In the genomic region with DNA sequence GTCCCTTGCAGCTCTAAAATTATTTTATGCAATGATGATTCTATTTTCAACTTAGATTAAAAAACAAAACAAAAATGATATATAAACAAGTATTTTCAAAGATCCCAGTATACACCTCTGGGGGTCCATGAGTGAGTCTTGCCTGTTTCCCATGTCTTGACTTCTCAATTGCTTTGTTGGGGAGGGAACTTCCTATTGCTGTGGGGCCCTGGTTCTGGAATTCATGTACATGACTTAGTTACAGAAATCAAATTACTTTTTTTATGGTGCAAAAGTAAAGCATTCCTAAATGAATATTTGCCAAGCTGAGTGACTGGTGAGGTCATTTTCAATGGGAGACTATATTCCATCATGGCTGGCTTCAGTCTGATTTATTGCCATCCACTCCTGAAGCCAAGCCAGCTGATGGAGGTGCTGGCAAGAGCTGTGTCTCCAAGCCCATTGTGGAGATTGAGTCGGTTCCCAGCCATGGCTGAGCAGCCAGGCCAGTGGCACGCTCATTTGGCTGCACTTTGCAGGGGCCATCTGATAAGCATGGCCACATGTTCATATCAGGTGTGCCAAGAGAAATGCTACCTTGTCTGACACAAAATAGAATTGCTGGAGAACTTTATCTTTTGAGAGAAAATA, we compare ENCODE assay signal across 20 cellular contexts. TPM values are rescaled to one million over a fixed set of nuclear protein-coding genes. Genes with fewer than 3 reads are reported as not detected.
DNase-seq lines count a peak whose midpoint lies in the region; ATAC-seq and TF ChIP-seq lines count a peak whose summit lies in the region.
"Had no signal": no experiment of that assay in that cellular context is flagged by ENCODE, and none has a peak within 500 bp of the region (broad histone marks: within the 10 kb centered on the region; RNA-seq: fewer than 3 reads in every experiment).

No MANE protein-coding gene starts in this region.

- H3K4me3 ChIP-seq in thoracic aorta, result no peak overlapping the region
- H3K4me3 ChIP-seq: ascending aorta, heart left ventricle, K562 had no signal

- H3K4me1 ChIP-seq in thoracic aorta (ENCODE audit: control insufficient read depth in 1 of 2, low read depth in 2 of 2), result peaks cover 10 to 35% of the 10 kb centered on the region in 2 donors

- no peaks in the 10 kb centered on the region for H3K27me3 ChIP-seq in thoracic aorta (replicated peaks; ENCODE audit: insufficient read depth)
- H3K27me3 ChIP-seq: ascending aorta, heart left ventricle had no signal

- TF ChIP-seq CTCF in thoracic aorta (IDR thresholded peaks at IDR 0.05), result no peak

- H3K36me3 ChIP-seq in thoracic aorta, result no peaks in the 10 kb centered on the region
- H3K36me3 ChIP-seq: ascending aorta, heart left ventricle had no signal

- H3K27ac ChIP-seq in thoracic aorta, result no peak overlapping the region
- H3K27ac ChIP-seq: ascending aorta had no signal

- H3K9me3 ChIP-seq in thoracic aorta, result no peaks in the 10 kb centered on the region
- H3K9me3 ChIP-seq: ascending aorta had no signal

- no peak overlapping the region for H3K4me3 Mint-ChIP-seq in stimulated activated naive CD8-positive, alpha-beta T cell treated with anti-CD3 and anti-CD28 coated beads, Interleukin-15, amount 100 ng/mL, for 72 hours
- H3K4me3 Mint-ChIP-seq: activated CD4-positive, alpha-beta memory T cell treated with anti-CD3 and anti-CD28 coated beads, Interleukin-2, amount 10 ng/mL, durations not matched to agents 7 days and 5 days; activated naive CD4-positive, alpha-beta T cell treated with anti-CD3 and anti-CD28 coated beads for 36 hours; activated T-cell treated with anti-CD3 and anti-CD28 coated beads, Interleukin-2, amount 50 U/mL, for 24 hours; endodermal cell; immature natural killer cell; memory B cell had no signal

- no peak overlapping the region for H3K27ac Mint-ChIP-seq in stimulated activated naive CD8-positive, alpha-beta T cell treated with anti-CD3 and anti-CD28 coated beads, Interleukin-15, amount 100 ng/mL, for 72 hours
- H3K27ac Mint-ChIP-seq: activated CD4-positive, alpha-beta memory T cell treated with anti-CD3 and anti-CD28 coated beads, Interleukin-2, amount 10 ng/mL, durations not matched to agents 7 days and 5 days; activated naive CD4-positive, alpha-beta T cell treated with anti-CD3 and anti-CD28 coated beads for 36 hours; activated T-cell treated with anti-CD3 and anti-CD28 coated beads, Interleukin-2, amount 50 U/mL, for 24 hours; endodermal cell; immature natural killer cell had no signal

- ATAC-seq in Right ventricle myocardium superior (ENCODE audit: poor library complexity) (peak; percentile 12), thoracic aorta (ENCODE audit: insufficient number of reproducible peaks, low FRiP score, low read depth) (peak; percentile 56), GM19328 (IDR thresholded peaks at IDR 0.05; ENCODE audit: unreplicated experiment) (no peak)
- no peak for ATAC-seq in stimulated activated naive CD8-positive, alpha-beta T cell treated with anti-CD3 and anti-CD28 coated beads, Interleukin-15, amount 100 ng/mL, for 72 hours
- ATAC-seq: heart left ventricle; K562; naive thymus-derived CD4-positive, alpha-beta T cell had no signal

- peaks cover 59% of the 10 kb centered on the region for H3K4me1 Mint-ChIP-seq in stimulated activated naive CD8-positive, alpha-beta T cell treated with anti-CD3 and anti-CD28 coated beads, Interleukin-15, amount 100 ng/mL, for 72 hours
- H3K4me1 Mint-ChIP-seq: endodermal cell had no signal

- DNase-seq in Right ventricle myocardium superior (no peak), cardiac septum (ENCODE audit: low spot score) (no peak), NCI-H1092 treated with DMSO at 0.1 percent for 48 hours (lab: John Stamatoyannopoulos, UW) (peak; percentile 16), dermis blood vessel endothelial cell (peak; percentile 64), thoracic aorta (ENCODE audit: low spot score) (peak; percentile 19), midbrain (lab: John Stamatoyannopoulos, UW) (no peak)
- DNase-seq in stimulated activated naive CD8-positive, alpha-beta T cell treated with anti-CD3 and anti-CD28 coated beads, Interleukin-15, amount 100 ng/mL, for 72 hours, result no peak
- DNase-seq: activated CD4-positive, alpha-beta memory T cell treated with anti-CD3 and anti-CD28 coated beads, Interleukin-2, amount 10 ng/mL, durations not matched to agents 7 days and 5 days; activated naive CD4-positive, alpha-beta T cell treated with anti-CD3 and anti-CD28 coated beads for 36 hours; activated T-cell treated with anti-CD3 and anti-CD28 coated beads, Interleukin-2, amount 50 U/mL, for 24 hours; endodermal cell; immature natural killer cell; naive thymus-derived CD4-positive, alpha-beta T cell; NCI-H2081 treated with DMSO at 0.1 percent for 48 hours; NCI-H524 had no signal

- intact Hi-C loops in Right ventricle myocardium superior (cut with DNase I) (no loop called here), cardiac septum (cut with DNase I) (loop anchor here (5.0 kb wide), 1 partner anchor 92 kb away; no protein-coding TSS in a partner anchor)

- peaks cover 4 to 6% of the 10 kb centered on the region in 2 donors for H3K9me3 Mint-ChIP-seq in stimulated activated naive CD8-positive, alpha-beta T cell treated with anti-CD3 and anti-CD28 coated beads, Interleukin-15, amount 100 ng/mL, for 72 hours
- H3K9me3 Mint-ChIP-seq: activated T-cell treated with anti-CD3 and anti-CD28 coated beads, Interleukin-2, amount 50 U/mL, for 24 hours had no signal

- no peaks in the 10 kb centered on the region for H3K27me3 Mint-ChIP-seq in stimulated activated naive CD8-positive, alpha-beta T cell treated with anti-CD3 and anti-CD28 coated beads, Interleukin-15, amount 100 ng/mL, for 72 hours
- H3K27me3 Mint-ChIP-seq: activated CD4-positive, alpha-beta memory T cell treated with anti-CD3 and anti-CD28 coated beads, Interleukin-2, amount 10 ng/mL, durations not matched to agents 7 days and 5 days; activated T-cell treated with anti-CD3 and anti-CD28 coated beads, Interleukin-2, amount 50 U/mL, for 24 hours; memory B cell; naive thymus-derived CD4-positive, alpha-beta T cell had no signal

RNA-seq across cellular contexts. Expression of a gene that starts 56.7 kb away (rescaled TPM):
- total RNA-seq in Right ventricle myocardium superior, result 82.8 TPM
- total RNA-seq in cardiac septum, result 75.3 TPM
- 133 and 168 TPM in 2 replicates for total RNA-seq in dermis blood vessel endothelial cell
- total RNA-seq in thoracic aorta, result 10 to 100 TPM; 43.9 to 95.3 TPM

Comparison
In these comparisons a context has a peak if more than half of its experiments do, and no peak if none do; other contexts are left out.
1. ATAC-seq: peak in Right ventricle myocardium superior (single experiment) and thoracic aorta (single experiment); none in stimulated activated naive CD8-positive, alpha-beta T cell treated with anti-CD3 and anti-CD28 coated beads, Interleukin-15, amount 100 ng/mL, for 72 hours (single experiment) and GM19328 (single experiment).
2. DNase-seq: peak in NCI-H1092 treated with DMSO at 0.1 percent for 48 hours (single experiment), dermis blood vessel endothelial cell (single experiment) and thoracic aorta (single experiment); none in Right ventricle myocardium superior (single experiment), cardiac septum (single experiment), midbrain (single experiment) and stimulated activated naive CD8-positive, alpha-beta T cell treated with anti-CD3 and anti-CD28 coated beads, Interleukin-15, amount 100 ng/mL, for 72 hours (0 of 2).